23 cellular contexts compared by ENCODE assay signal in the genomic region with DNA sequence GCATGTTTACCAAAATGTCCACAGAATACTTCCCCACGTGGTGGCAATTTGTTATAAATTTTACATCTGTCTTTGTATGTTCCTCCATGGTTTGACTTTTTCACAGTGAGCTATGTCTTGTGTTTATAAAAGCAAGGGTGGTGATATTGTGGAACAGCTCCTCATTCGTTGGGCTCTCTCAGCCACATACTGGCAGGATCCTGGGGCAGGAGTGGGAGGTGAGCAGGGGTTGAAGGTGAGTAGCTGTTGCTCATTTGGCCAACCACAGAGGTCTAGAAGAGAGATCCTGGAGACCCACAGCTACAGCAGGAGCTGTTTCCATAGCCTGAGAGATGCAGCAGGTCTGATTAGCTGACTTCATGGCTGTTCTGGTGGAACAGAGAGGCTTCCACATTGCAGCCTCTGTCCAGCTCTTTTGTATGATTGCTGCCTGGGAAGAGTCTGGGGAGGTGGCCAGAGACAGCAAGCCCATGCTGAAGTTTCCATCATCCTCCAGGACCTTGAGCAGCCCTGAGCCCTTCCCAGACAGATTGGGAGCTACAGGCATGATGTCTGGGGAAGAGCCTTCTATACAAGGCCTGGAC.
"Had no signal": no experiment of that assay in that cellular context is flagged by ENCODE, and none has a peak within 500 bp of the region (broad histone marks: within the 10 kb centered on the region; RNA-seq: fewer than 3 reads in every experiment).

No MANE protein-coding gene starts in this region.

- H3K4me3 ChIP-seq: colonic mucosa, esophagus muscularis mucosa, lower lobe of right lung, ovary, psoas muscle, sigmoid colon, stomach, thyroid gland, vagina had no signal

- H3K4me3 Mint-ChIP-seq: dendritic cell treated with granulocyte-macrophage colony-stimulating factor and Interleukin-4, amounts not matched to agents 40 ng/mL and 50 ng/mL, for 4 days; endodermal cell; naive B cell; natural killer cell treated with Interleukin-12 subunit alpha and Interleukin-12 subunit beta and Interleukin-15 and Interleukin-18, amount 100 ng/mL, for 72 hours; stimulated activated naive B cell treated with anti-CD40 and anti-IgM and Interleukin-4, amounts not matched to agents 10 μg/mL and 1 μg/mL and 100 μg/mL, for 72 hours had no signal

- H3K27me3 ChIP-seq: colonic mucosa, esophagus muscularis mucosa, ovary, sigmoid colon, stomach, thyroid gland, vagina had no signal

- H3K36me3 ChIP-seq: colonic mucosa, esophagus muscularis mucosa, lower lobe of right lung, ovary, sigmoid colon, stomach, thyroid gland, vagina had no signal

- H3K36me3 Mint-ChIP-seq: natural killer cell treated with Interleukin-12 subunit alpha and Interleukin-12 subunit beta and Interleukin-15 and Interleukin-18, amount 100 ng/mL, for 72 hours had no signal

- H3K27ac Mint-ChIP-seq: dendritic cell treated with granulocyte-macrophage colony-stimulating factor and Interleukin-4, amounts not matched to agents 40 ng/mL and 50 ng/mL, for 4 days; endodermal cell; naive B cell; natural killer cell treated with Interleukin-12 subunit alpha and Interleukin-12 subunit beta and Interleukin-15 and Interleukin-18, amount 100 ng/mL, for 72 hours; stimulated activated naive B cell treated with anti-CD40 and anti-IgM and Interleukin-4, amounts not matched to agents 10 μg/mL and 1 μg/mL and 100 μg/mL, for 72 hours had no signal

- H3K9me3 ChIP-seq: ovary, sigmoid colon, thyroid gland, vagina had no signal

- H3K4me1 ChIP-seq: colonic mucosa had no signal

- H3K9me3 Mint-ChIP-seq: natural killer cell treated with Interleukin-12 subunit alpha and Interleukin-12 subunit beta and Interleukin-15 and Interleukin-18, amount 100 ng/mL, for 72 hours had no signal

- ATAC-seq: left ventricle myocardium superior; lower lobe of right lung; psoas muscle; right cardiac atrium; stimulated activated naive B cell treated with anti-CD40 and anti-IgM and Interleukin-4, amounts not matched to agents 10 μg/mL and 1 μg/mL and 100 μg/mL, for 72 hours had no signal

- FAIRE-seq: keratinocyte had no signal

- H3K27me3 Mint-ChIP-seq: dendritic cell treated with granulocyte-macrophage colony-stimulating factor and Interleukin-4, amounts not matched to agents 40 ng/mL and 50 ng/mL, for 4 days had no signal

- DNase-seq: colonic mucosa; effector CD8-positive, alpha-beta T cell; endodermal cell; foreskin melanocyte; left ventricle myocardium superior; lower lobe of right lung; naive B cell; occipital lobe; ovary; psoas muscle; right cardiac atrium; sigmoid colon; stimulated activated CD4-positive, alpha-beta T cell treated with anti-CD3 and anti-CD28 coated beads, Interleukin-4, amount 100 ng/mL, for 4 hours; stimulated activated naive B cell treated with anti-CD40 and anti-IgM and Interleukin-4, amounts not matched to agents 10 μg/mL and 1 μg/mL and 100 μg/mL, for 72 hours; stomach; thyroid gland; trophoblast cell had no signal

- H3K4me1 Mint-ChIP-seq: naive B cell; stimulated activated naive B cell treated with anti-CD40 and anti-IgM and Interleukin-4, amounts not matched to agents 10 μg/mL and 1 μg/mL and 100 μg/mL, for 72 hours had no signal

- H3K27ac ChIP-seq: colonic mucosa, epithelial cell of prostate, esophagus muscularis mucosa, lower lobe of right lung, sigmoid colon, thyroid gland, vagina had no signal
